In the genomic region with DNA sequence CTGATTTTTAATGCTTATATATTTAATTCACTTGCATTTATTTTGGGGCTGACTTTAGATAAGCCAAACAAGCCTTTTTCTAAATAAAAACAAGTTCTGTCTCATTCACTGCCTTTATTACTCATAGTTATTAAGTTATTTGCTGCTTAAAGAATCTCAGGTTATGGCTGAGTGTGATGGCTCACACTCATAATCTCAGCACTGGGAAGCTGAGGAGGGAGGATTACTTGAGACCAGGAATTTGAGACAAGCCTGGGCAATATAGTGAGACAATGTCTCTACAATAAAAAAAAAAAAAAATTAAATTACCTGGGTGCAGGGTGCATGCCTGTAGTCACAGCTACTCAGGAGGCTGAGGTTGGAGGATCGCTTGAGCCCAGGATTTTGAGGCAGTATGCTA, we compare ENCODE assay signal across 40 cellular contexts.
"Had no signal": no experiment of that assay in that cellular context is flagged by ENCODE, and none has a peak within 500 bp of the region (broad histone marks: within the 10 kb centered on the region; RNA-seq: fewer than 3 reads in every experiment).

No MANE protein-coding gene starts in this region.

- H3K4me1 ChIP-seq: ascending aorta had no signal

- FAIRE-seq: TTC549 had no signal

- H3K9me3 Mint-ChIP-seq: activated CD4-positive, alpha-beta memory T cell treated with anti-CD3 and anti-CD28 coated beads, Interleukin-2, amount 10 ng/mL, durations not matched to agents 7 days and 5 days; activated naive CD4-positive, alpha-beta T cell treated with anti-CD3 and anti-CD28 coated beads for 36 hours; activated naive CD4-positive, alpha-beta T cell treated with anti-CD3 and anti-CD28 coated beads, Interleukin-2, amount 50 U/mL, for 72 hours; activated naive CD8-positive, alpha-beta T cell treated with anti-CD3 and anti-CD28 coated beads, Interleukin-2, amount 10 ng/mL, durations not matched to agents 7 days and 5 days; activated naive CD8-positive, alpha-beta T cell treated with anti-CD3 and anti-CD28 coated beads, Interleukin-2, amount 50 U/mL, for 24 hours; activated T-cell treated with anti-CD3 and anti-CD28 coated beads, Interleukin-2, amount 50 U/mL, for 24 hours; activated T-helper 2 cell treated with anti-CD3 and anti-CD28 coated beads, Interferon-gamma antibody, Interleukin-2, Interleukin-4, amounts not matched to agents 10 μg/mL and 5 μg/mL and 100 μg/mL, durations not matched to agents 14 hours and 24 hours and 36 hours; brain; central memory CD8-positive, alpha-beta T cell; T-helper 1 cell treated with Interleukin-12 subunit alpha and Interleukin-12 subunit beta and Interleukin-4 antibody, amounts not matched to agents 30 μg/mL and 1 μg/mL, for 36 hours; T-helper 2 cell treated with Interferon-gamma antibody and Interleukin-4, amounts not matched to agents 5 μg/mL and 100 μg/mL, for 36 hours; WTC11 had no signal

- H3K27me3 Mint-ChIP-seq: activated CD4-positive, alpha-beta memory T cell treated with anti-CD3 and anti-CD28 coated beads, Interleukin-2, amount 10 ng/mL, durations not matched to agents 7 days and 5 days; activated naive CD8-positive, alpha-beta T cell treated with anti-CD3 and anti-CD28 coated beads, Interleukin-2, amount 10 ng/mL, durations not matched to agents 7 days and 5 days; activated naive CD8-positive, alpha-beta T cell treated with anti-CD3 and anti-CD28 coated beads, Interleukin-2, amount 50 U/mL, for 24 hours; brain had no signal

- H3K36me3 ChIP-seq: ascending aorta, cardiac muscle cell, WERI-Rb-1 had no signal

- H3K4me1 Mint-ChIP-seq: activated CD4-positive, alpha-beta memory T cell treated with anti-CD3 and anti-CD28 coated beads, Interleukin-2, amount 10 ng/mL, durations not matched to agents 7 days and 5 days; activated CD4-positive, alpha-beta T cell treated with anti-CD3 and anti-CD28 coated beads for 36 hours; activated CD4-positive, alpha-beta T cell treated with anti-CD3 and anti-CD28 coated beads, Interleukin-2, amount 10 ng/mL, durations not matched to agents 7 days and 5 days; activated CD8-positive, alpha-beta memory T cell treated with anti-CD3 and anti-CD28 coated beads, Interleukin-2, amount 10 ng/mL, durations not matched to agents 7 days and 5 days; activated naive CD8-positive, alpha-beta T cell treated with anti-CD3 and anti-CD28 coated beads, Interleukin-2, amount 10 ng/mL, durations not matched to agents 7 days and 5 days; activated naive CD8-positive, alpha-beta T cell treated with anti-CD3 and anti-CD28 coated beads, Interleukin-2, amount 50 U/mL, for 24 hours; brain; central memory CD8-positive, alpha-beta T cell had no signal

- H3K27ac Mint-ChIP-seq: activated CD4-positive, alpha-beta memory T cell treated with anti-CD3 and anti-CD28 coated beads, Interleukin-2, amount 10 ng/mL, durations not matched to agents 7 days and 5 days; activated CD4-positive, alpha-beta T cell treated with anti-CD3 and anti-CD28 coated beads for 36 hours; activated CD4-positive, alpha-beta T cell treated with anti-CD3 and anti-CD28 coated beads, Interleukin-2, amount 10 ng/mL, durations not matched to agents 7 days and 5 days; activated CD8-positive, alpha-beta memory T cell treated with anti-CD3 and anti-CD28 coated beads, Interleukin-2, amount 10 ng/mL, durations not matched to agents 7 days and 5 days; activated CD8-positive, alpha-beta T cell treated with anti-CD3 and anti-CD28 coated beads, Interleukin-2, amount 10 ng/mL, durations not matched to agents 7 days and 5 days; activated naive CD4-positive, alpha-beta T cell treated with anti-CD3 and anti-CD28 coated beads for 36 hours; activated naive CD4-positive, alpha-beta T cell treated with anti-CD3 and anti-CD28 coated beads, Interleukin-2, amount 50 U/mL, for 72 hours; activated naive CD8-positive, alpha-beta T cell treated with anti-CD3 and anti-CD28 coated beads, Interleukin-2, amount 10 ng/mL, durations not matched to agents 7 days and 5 days; activated naive CD8-positive, alpha-beta T cell treated with anti-CD3 and anti-CD28 coated beads, Interleukin-2, amount 50 U/mL, for 24 hours; activated T-cell treated with anti-CD3 and anti-CD28 coated beads, Interleukin-2, amount 50 U/mL, for 24 hours; activated T-helper 2 cell treated with anti-CD3 and anti-CD28 coated beads, Interferon-gamma antibody, Interleukin-2, Interleukin-4, amounts not matched to agents 10 μg/mL and 5 μg/mL and 100 μg/mL, durations not matched to agents 14 hours and 24 hours and 36 hours; brain; T-helper 1 cell treated with Interleukin-12 subunit alpha and Interleukin-12 subunit beta and Interleukin-4 antibody, amounts not matched to agents 30 μg/mL and 1 μg/mL, for 36 hours; T-helper 2 cell treated with Interferon-gamma antibody and Interleukin-4, amounts not matched to agents 5 μg/mL and 100 μg/mL, for 36 hours; WTC11 had no signal

- H3K27me3 ChIP-seq: ascending aorta, cardiac muscle cell had no signal

- H3K27ac ChIP-seq: ascending aorta, cardiac muscle cell, WERI-Rb-1 had no signal

- H3K36me3 Mint-ChIP-seq: activated CD8-positive, alpha-beta memory T cell treated with anti-CD3 and anti-CD28 coated beads, Interleukin-2, amount 10 ng/mL, durations not matched to agents 7 days and 5 days; activated naive CD4-positive, alpha-beta T cell treated with anti-CD3 and anti-CD28 coated beads, Interleukin-2, amount 50 U/mL, for 72 hours; activated naive CD8-positive, alpha-beta T cell treated with anti-CD3 and anti-CD28 coated beads, Interleukin-2, amount 10 ng/mL, durations not matched to agents 7 days and 5 days; brain; WTC11 had no signal

- DNase-seq: activated CD4-positive, alpha-beta memory T cell treated with anti-CD3 and anti-CD28 coated beads, Interleukin-2, amount 10 ng/mL, durations not matched to agents 7 days and 5 days; activated CD4-positive, alpha-beta T cell treated with anti-CD3 and anti-CD28 coated beads for 1 hour; activated CD4-positive, alpha-beta T cell treated with anti-CD3 and anti-CD28 coated beads for 36 hours; activated CD4-positive, alpha-beta T cell treated with anti-CD3 and anti-CD28 coated beads for 48 hours; activated CD4-positive, alpha-beta T cell treated with anti-CD3 and anti-CD28 coated beads, Interleukin-2, amount 10 ng/mL, durations not matched to agents 7 days and 5 days; activated CD4-positive, alpha-beta T cell treated with anti-CD3 and anti-CD28 coated beads, Interleukin-2, amount 50 U/mL, for 48 hours; activated CD4-positive, CD25-positive, alpha-beta regulatory T cell; activated CD8-positive, alpha-beta memory T cell treated with anti-CD3 and anti-CD28 coated beads for 24 hours; activated CD8-positive, alpha-beta memory T cell treated with anti-CD3 and anti-CD28 coated beads, Interleukin-2, amount 10 ng/mL, durations not matched to agents 7 days and 5 days; activated CD8-positive, alpha-beta memory T cell treated with anti-CD3 and anti-CD28 coated beads, Interleukin-2, amount 50 U/mL, for 48 hours; activated CD8-positive, alpha-beta T cell treated with anti-CD3 and anti-CD28 coated beads, Interleukin-2, amount 10 ng/mL, durations not matched to agents 7 days and 5 days; activated effector memory CD4-positive, alpha-beta T cell treated with Interleukin-2 at 50 U/mL for 16 hours; activated gamma-delta T cell treated with Interleukin-2 at 50 U/mL for 16 hours; activated naive CD4-positive, alpha-beta T cell; activated naive CD4-positive, alpha-beta T cell treated with anti-CD3 and anti-CD28 coated beads for 36 hours; activated naive CD4-positive, alpha-beta T cell treated with anti-CD3 and anti-CD28 coated beads, Interleukin-2, amount 50 U/mL, for 16 hours; activated naive CD8-positive, alpha-beta T cell treated with anti-CD3 and anti-CD28 coated beads, Interleukin-2, amount 10 ng/mL, durations not matched to agents 7 days and 5 days; activated naive CD8-positive, alpha-beta T cell treated with anti-CD3 and anti-CD28 coated beads, Interleukin-2, amount 50 U/mL, for 24 hours; activated T-cell treated with anti-CD3 and anti-CD28 coated beads, Interleukin-2, amount 50 U/mL, for 24 hours; activated T-cell treated with anti-CD3 and anti-CD28 coated beads, Interleukin-2, amount 50 U/mL, for 48 hours; amygdala; anterior cingulate cortex; caudate nucleus; cerebellar nuclear complex; SW 1271; T-helper 1 cell; T-helper 2 cell; T-helper 9 cell; WERI-Rb-1 had no signal

- H3K4me3 ChIP-seq: ascending aorta, cardiac muscle cell had no signal

- ATAC-seq: activated CD4-positive, alpha-beta T cell treated with anti-CD3 and anti-CD28 coated beads for 36 hours; activated CD4-positive, CD25-positive, alpha-beta regulatory T cell treated with anti-CD3 and anti-CD28 coated beads, Interleukin-2, amount 50 U/mL, for 24 hours; activated CD8-positive, alpha-beta memory T cell treated with anti-CD3 and anti-CD28 coated beads, Interleukin-2, amount 10 ng/mL, durations not matched to agents 7 days and 5 days; activated CD8-positive, alpha-beta T cell treated with anti-CD3 and anti-CD28 coated beads, Interleukin-2, amount 10 ng/mL, durations not matched to agents 7 days and 5 days; activated naive CD4-positive, alpha-beta T cell treated with anti-CD3 and anti-CD28 coated beads, Interleukin-2, amount 50 U/mL, for 72 hours; activated naive CD8-positive, alpha-beta T cell treated with anti-CD3 and anti-CD28 coated beads, Interleukin-2, amount 50 U/mL, for 24 hours; WTC11 had no signal

- H3K4me3 Mint-ChIP-seq: activated CD4-positive, alpha-beta memory T cell treated with anti-CD3 and anti-CD28 coated beads, Interleukin-2, amount 10 ng/mL, durations not matched to agents 7 days and 5 days; activated CD4-positive, alpha-beta T cell treated with anti-CD3 and anti-CD28 coated beads for 36 hours; activated CD4-positive, alpha-beta T cell treated with anti-CD3 and anti-CD28 coated beads, Interleukin-2, amount 10 ng/mL, durations not matched to agents 7 days and 5 days; activated CD8-positive, alpha-beta memory T cell treated with anti-CD3 and anti-CD28 coated beads, Interleukin-2, amount 10 ng/mL, durations not matched to agents 7 days and 5 days; activated CD8-positive, alpha-beta T cell treated with anti-CD3 and anti-CD28 coated beads, Interleukin-2, amount 10 ng/mL, durations not matched to agents 7 days and 5 days; activated naive CD4-positive, alpha-beta T cell treated with anti-CD3 and anti-CD28 coated beads for 36 hours; activated naive CD8-positive, alpha-beta T cell treated with anti-CD3 and anti-CD28 coated beads, Interleukin-2, amount 10 ng/mL, durations not matched to agents 7 days and 5 days; activated naive CD8-positive, alpha-beta T cell treated with anti-CD3 and anti-CD28 coated beads, Interleukin-2, amount 50 U/mL, for 24 hours; activated T-cell treated with anti-CD3 and anti-CD28 coated beads, Interleukin-2, amount 50 U/mL, for 24 hours; brain; central memory CD8-positive, alpha-beta T cell; T-helper 1 cell treated with Interleukin-12 subunit alpha and Interleukin-12 subunit beta and Interleukin-4 antibody, amounts not matched to agents 30 μg/mL and 1 μg/mL, for 36 hours; T-helper 2 cell treated with Interferon-gamma antibody and Interleukin-4, amounts not matched to agents 5 μg/mL and 100 μg/mL, for 36 hours; WTC11 had no signal
